27 cellular contexts compared by ENCODE assay signal in genomic region chr10:48335788-48336187, GRCh38. TPM values are rescaled to one million over a fixed set of nuclear protein-coding genes. Genes with fewer than 3 reads are reported as not detected.
A peak's percentile ranks its signal among the peaks of the same experiment; 100 is the strongest.
DNase-seq lines count a peak whose midpoint lies in the region; ATAC-seq, FAIRE-seq and TF ChIP-seq lines count a peak whose summit lies in the region.
"Had no signal": no experiment of that assay in that cellular context is flagged by ENCODE, and none has a peak within 500 bp of the region (broad histone marks: within the 10 kb centered on the region; RNA-seq: fewer than 3 reads in every experiment).

No MANE protein-coding gene starts in this region.

- H3K9ac ChIP-seq in GM12878 (ENCODE audit: control insufficient read depth, insufficient read depth, low read length) = no peak overlapping the region
- H3K9ac ChIP-seq: BLaER1; BLaER1 treated with 17β-estradiol and CSF1 and Interleukin-3, amounts not matched to agents 10 nM and 100 nM had no signal

- 63% methylated on average over 2 of the region's 2 CpGs for WGBS in GM12878 (ENCODE audit: insufficient coverage, insufficient replicate concordance, low lambda C conversion rate, missing lambda C conversion rate)

- DNase-seq in GM12878 (ENCODE audit: low read depth, low spot score) (no peak), ACHN (no peak)
- DNase-seq: 8988T; AML-193; BE2C; C1 segment of cervical spinal cord; Caco-2; Calu3; CD4-positive, alpha-beta memory T cell; CD4-positive, alpha-beta T cell; CD4-positive, CD25-positive, alpha-beta regulatory T cell; CD8-positive, alpha-beta memory T cell; CD8-positive, alpha-beta T cell; COR-L47; DMS 273 treated with DMSO at 0.1 percent for 48 hours; DMS153; DMS53; DMS79; DMS79 treated with DMSO at 0.1 percent for 48 hours; DND-41; EL had no signal

- intact Hi-C loops in GM12878 (cut with micrococcal nuclease; ENCODE audit: unreplicated experiment) = loop anchor here (2.0 kb wide), 2 partner anchors 29 to 57 kb away; partner anchors contain the start of gene MAPK8

- SMC1A ChIA-PET in GM12878 (lab: Charles Lee; ENCODE audit: uncharacterized antibody, unreplicated experiment) = interaction anchor here (0.8 to 1.3 kb wide), 5 partner anchors 10 to 57 kb away, joined by 3 to 9 read pairs (median 4); no protein-coding TSS in a partner anchor

- BruUV-seq in GM12878 (replicated peaks; lab: Mats Ljungman, UMichigan) = no TSS peak

- no peak for FAIRE-seq in GM12878 (lab: Jason Lieb, UNC)
- FAIRE-seq: A549, D721Med had no signal

- no peaks in the 10 kb centered on the region; a peak in 1 of 4 replicates for H3K36me3 ChIP-seq in GM12878 (ENCODE audit: control insufficient read depth in 2 of 2, insufficient read depth in 2 of 2, low read length in 1 of 2)
- H3K36me3 ChIP-seq: BE2C had no signal

- H3K4me3 ChIP-seq in GM12878 = no peak overlapping the region
- H3K4me3 ChIP-seq: A549; BLaER1; BLaER1 treated with 17β-estradiol and CSF1 and Interleukin-3, amounts not matched to agents 10 nM and 100 nM had no signal

- H3K79me2 ChIP-seq in GM12878 (ENCODE audit: control insufficient read depth, insufficient read depth, low read length) = no peaks in the 10 kb centered on the region

- no peak for TF ChIP-seq EP300 in GM12878 (IDR thresholded peaks at IDR 0.05; ENCODE audit: borderline replicate concordance in 1 of 2, control insufficient read depth in 1 of 2, low read depth in 2 of 2, low read length in 2 of 2)

- TF ChIP-seq RAD21 in GM12878 (IDR thresholded peaks at IDR 0.05; ENCODE audit: insufficient read depth, low read depth, low read length) = no peak

- no peak for TF ChIP-seq POLR2A in GM12878 (IDR thresholded peaks at IDR 0.05; ENCODE audit: low read depth, low read length)

- H3K9me3 ChIP-seq in GM12878 (replicated peaks; ENCODE audit: control insufficient read depth, insufficient read depth, low read length) = peaks cover 9% of the 10 kb centered on the region; the same call in 2 of the 3 replicates
- H3K9me3 ChIP-seq: A549, BE2C, BLaER1, Caco-2 had no signal

- peaks cover 21% of the 10 kb centered on the region for H3K4me1 ChIP-seq in GM12878 (ENCODE audit: control insufficient read depth, insufficient read depth, low read length)
- H3K4me1 ChIP-seq: BE2C had no signal

- RAD21 ChIA-PET in GM12878 (lab: Charles Lee; ENCODE audit: unreplicated experiment) = interaction anchor here (0.8 to 1.0 kb wide), 3 partner anchors 10 to 25 kb away, joined by 3 read pairs; no protein-coding TSS in a partner anchor

- ATAC-seq in GM12878 = 0 out of 3 replicates have a peak, but pooled peaks have one; percentile 10
- ATAC-seq: A549; CD8-positive, alpha-beta T cell had no signal

- in situ Hi-C loops in GM12878 (cut with MboI) (no loop called here), ACHN (cut with HindIII; ENCODE audit: low pct_ligation_motif_present, low pct_unique_long_range_greater_than_20kb, low sequenced_read_pairs) (no loop called here)

- CTCF ChIA-PET in GM12878 (lab: Yijun Ruan, JAX) = interaction anchor here (3.0 kb wide), 1 partner anchor 27 kb away, joined by 20 read pairs; no protein-coding TSS in a partner anchor

- no peak for TF ChIP-seq CTCF in GM12878 (IDR thresholded peaks at IDR 0.05 in 2 of 3, conservative IDR thresholded peaks at IDR 0.05 in 1 of 3; ENCODE audit: control insufficient read depth in 2 of 3, extremely low read depth in 1 of 3, insufficient read depth in 1 of 3, low read depth in 3 of 3, low read length in 3 of 3)

- H3K27ac ChIP-seq in GM12878 (ENCODE audit: control insufficient read depth, insufficient read depth) = no peak overlapping the region
- H3K27ac ChIP-seq: 22Rv1; A549; BLaER1; BLaER1 treated with 17β-estradiol and CSF1 and Interleukin-3, amounts not matched to agents 10 nM and 100 nM; C4-2B had no signal

- no peak overlapping the region for H3K4me2 ChIP-seq in GM12878 (ENCODE audit: control insufficient read depth, insufficient read depth)
- H3K4me2 ChIP-seq: A549; BLaER1; BLaER1 treated with 17β-estradiol and CSF1 and Interleukin-3, amounts not matched to agents 10 nM and 100 nM had no signal

- H3K27me3 ChIP-seq in GM12878 (replicated peaks in 1 of 2; ENCODE audit: control insufficient read depth in 2 of 2, insufficient read depth in 2 of 2, low read length in 1 of 2) = no peaks in the 10 kb centered on the region
- H3K27me3 ChIP-seq: BE2C; BLaER1; BLaER1 treated with 17β-estradiol and CSF1 and Interleukin-3, amounts not matched to agents 10 nM and 100 nM had no signal

- H4K20me1 ChIP-seq in GM12878 (ENCODE audit: control insufficient read depth, insufficient read depth) = no peaks in the 10 kb centered on the region

- POLR2A ChIA-PET in GM12878 (lab: Charles Lee) = no interaction called here

- no peak overlapping the region for H2AFZ ChIP-seq in GM12878 (ENCODE audit: control insufficient read depth, low read depth, low read length)

TF ChIP-seq in GM12878, 131 proteins besides CTCF, POLR2A, EP300 and RAD21:
- 0 out of 2 replicates have a peak, but pooled peaks have one; percentile 6 for TF ChIP-seq PKNOX1 (IDR thresholded peaks at IDR 0.05)
- TF ChIP-seq PBX3 (IDR thresholded peaks at IDR 0.05; ENCODE audit: insufficient replicate concordance, low read depth, low read length) = no peak
- TF ChIP-seq CBX3 (IDR thresholded peaks at IDR 0.05; ENCODE audit: borderline replicate concordance, low read depth) = no peak
- no peak for TF ChIP-seq ZBED1 (IDR thresholded peaks at IDR 0.05; ENCODE audit: borderline replicate concordance)
- peak; percentile 51; the same call in 1 of the 2 replicates for TF ChIP-seq NFIC (IDR thresholded peaks at IDR 0.05; ENCODE audit: low read depth, low read length)
- TF ChIP-seq MXI1 (IDR thresholded peaks at IDR 0.05; ENCODE audit: low read depth, low read length) = no peak
- no peak for TF ChIP-seq JUND (IDR thresholded peaks at IDR 0.05; ENCODE audit: low read depth, low read length)
- TF ChIP-seq CEBPB (IDR thresholded peaks at IDR 0.05; ENCODE audit: borderline replicate concordance in 1 of 2, low read depth in 2 of 2, low read length in 2 of 2) = no peak
- no peak for TF ChIP-seq HDAC2 (IDR thresholded peaks at IDR 0.05)
- peak; percentile 57 for TF ChIP-seq JUNB (IDR thresholded peaks at IDR 0.05)
- peak; percentile 54; the same call in 1 of the 2 replicates for TF ChIP-seq RUNX3 (IDR thresholded peaks at IDR 0.05; ENCODE audit: low read length)

RNA-seq across cellular contexts. Expression of gene MAPK8, which starts 29.3 kb away (rescaled TPM):
- 283 and 289 TPM in 2 replicates for total RNA-seq in GM12878 (2013; cell fraction: nucleolus; rRNA removed)
- total RNA-seq in GM12878 (2014; rRNA removed) = 38.4 and 45.6 TPM in 2 replicates
- 45.1 and 46.3 TPM in 2 replicates for total RNA-seq in GM12878 (2014; rRNA removed; fragmentation: Illumina TruSeq; extraction: Trizol)
- 44.5 and 49.4 TPM in 2 replicates for total RNA-seq in GM12878 (2021)
- polyA plus RNA-seq in GM12878 (2011; ENCODE audit: low read depth) = 5.9 TPM
- polyA plus RNA-seq in GM12878 (2011; rRNA removed) = 102 and 143 TPM in 2 replicates
- 41.0 and 52.2 TPM in 2 replicates for polyA plus RNA-seq in GM12878 (2011; cell fraction: cytosol; rRNA removed)
- 58.2 and 63.3 TPM in 2 replicates for polyA plus RNA-seq in GM12878 (2011; cell fraction: nucleus; rRNA removed)
- 20.4 and 27.9 TPM in 2 replicates for polyA plus RNA-seq in GM12878 (2012)
- 61.4 and 74.0 TPM in 2 replicates for polyA plus RNA-seq in GM12878 (2014; fragmentation: Illumina TruSeq; extraction: Trizol)
- 1 to 10 TPM; 3.9 to 4.3 TPM for polyA plus RNA-seq in GM12878 (2014; fragmentation: Nextera tagmentation; extraction: Ambion mirVana)
- polyA plus RNA-seq in GM12878 (2014; rRNA removed) = 32.7 and 39.8 TPM in 2 replicates
- 10 to 100 TPM; 38.2 to 40.3 TPM for polyA plus RNA-seq in GM12878 (2016; fragmentation: Nextera tagmentation; extraction: Ambion mirVana)
- polyA minus RNA-seq in GM12878 (2011; rRNA and poly(A)+ RNA removed) = 47.9 and 72.2 TPM in 2 replicates
- 23.1 and 25.4 TPM in 2 replicates for polyA minus RNA-seq in GM12878 (2011; cell fraction: cytosol; rRNA and poly(A)+ RNA removed)
- 51.7 and 64.1 TPM in 2 replicates for polyA minus RNA-seq in GM12878 (2011; cell fraction: nucleus; rRNA and poly(A)+ RNA removed)
